In the genomic region with DNA sequence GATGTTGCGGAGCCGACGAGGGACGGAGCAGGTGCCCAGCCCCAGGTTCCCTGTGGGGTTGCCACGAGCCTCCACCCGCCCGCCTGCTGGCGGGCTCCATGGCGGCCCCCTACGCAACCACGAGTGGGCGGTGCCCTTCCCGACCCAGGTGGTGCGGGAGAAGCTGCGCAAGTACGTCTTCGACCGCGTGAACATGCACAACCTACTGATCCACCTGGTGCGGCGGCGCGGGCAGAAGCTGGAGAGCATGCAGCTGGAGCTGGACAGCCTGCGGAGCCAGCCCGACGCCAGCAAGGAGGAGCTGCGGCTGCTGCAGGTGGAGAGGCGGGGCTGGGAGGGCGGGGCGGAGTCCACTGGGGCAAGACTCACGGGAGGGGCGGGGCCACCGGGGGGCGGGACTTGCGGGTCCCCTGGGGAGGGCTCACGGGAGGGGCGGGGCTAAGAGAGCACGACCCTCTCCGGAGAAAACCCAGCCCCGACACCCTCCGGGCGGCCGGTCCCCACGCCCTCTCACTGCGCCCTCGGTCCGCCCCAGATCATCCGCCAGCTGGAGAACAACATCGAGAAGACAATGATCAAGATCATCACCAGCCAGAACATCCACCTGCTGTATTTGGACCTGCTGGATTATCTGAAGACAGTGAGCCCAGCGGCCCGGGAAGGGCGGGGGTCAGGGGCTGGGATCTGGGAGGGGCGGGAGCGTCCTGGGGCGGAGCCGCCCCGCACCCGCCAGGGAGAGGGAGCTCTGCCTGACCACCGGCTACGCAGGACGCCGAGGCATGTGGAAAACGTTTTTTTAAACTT, we compare ENCODE assay signal across 8 cellular contexts. TPM values are rescaled to one million over a fixed set of nuclear protein-coding genes. Genes with fewer than 3 reads are reported as not detected.
DNase-seq lines count a peak whose midpoint lies in the region; ATAC-seq, FAIRE-seq and TF ChIP-seq lines count a peak whose summit lies in the region.

No MANE protein-coding gene starts in this region.

- no peak overlapping the region for H2AK5ac ChIP-seq in H1 (ENCODE audit: low read depth, low read length)

- no peaks in the 10 kb centered on the region for H3K36me3 ChIP-seq in H1 (ENCODE audit: control insufficient read depth in 2 of 4, insufficient read depth in 4 of 4, low read length in 3 of 4)

- no peak for TF ChIP-seq CTCF in H1 (IDR thresholded peaks at IDR 0.05; ENCODE audit: control extremely low read depth in 1 of 3, insufficient read depth in 1 of 3, low read depth in 1 of 3, low read length in 3 of 3)

- no peak overlapping the region for H4K5ac ChIP-seq in H1 (ENCODE audit: insufficient read length, low read depth, low read length)

- FAIRE-seq in HTR-8/SVneo (lab: Jason Lieb, UNC) (no peak), H1 (lab: Jason Lieb, UNC) (no peak)

- H2BK15ac ChIP-seq in H1 (ENCODE audit: low read length): no peak overlapping the region

- H2AFZ ChIP-seq in H1 (ENCODE audit: low read length): peak overlapping the region; percentile 84; the same call in 1 of the 2 replicates

- no peaks in the 10 kb centered on the region for H3K9me3 ChIP-seq in H1 (ENCODE audit: insufficient read depth in 2 of 2, low read depth in 1 of 2, low read length in 1 of 2)

- peak overlapping the region; percentile 71 for H3K18ac ChIP-seq in H1 (ENCODE audit: extremely low read depth, low read length)

- no peak overlapping the region for H2BK20ac ChIP-seq in H1 (ENCODE audit: low read length)

- DNase-seq in EH (ENCODE audit: low read depth): peak; percentile 65
- DNase-seq in HTR-8/SVneo (ENCODE audit: insufficient read length, low spot score): peak; percentile 75
- peak; percentile 72 for DNase-seq in NOMO-1 treated with DMSO at 0.1 percent for 48 hours (lab: John Stamatoyannopoulos, UW; ENCODE audit: unreplicated experiment)
- peak; percentile 67 to 90 (median 75) for DNase-seq in activated CD8-positive, alpha-beta memory T cell treated with anti-CD3 and anti-CD28 coated beads for 48 hours (ENCODE audit: low read depth in 2 of 3, low spot score in 2 of 3)
- peak; percentile 70 to 91 for DNase-seq in H1 (ENCODE audit: low read depth in 1 of 2, low spot score in 2 of 2)
- peak; percentile 34 for DNase-seq in midbrain (lab: John Stamatoyannopoulos, UW)
- DNase-seq in stimulated activated CD8-positive, alpha-beta memory T cell treated with anti-CD3 and anti-CD28 coated beads, Interleukin-15, amount 100 ng/mL, for 48 hours (ENCODE audit: low read depth in 2 of 2): peak; percentile 83 to 86

- no peak overlapping the region for H2BK12ac ChIP-seq in H1 (ENCODE audit: low read depth, low read length)

- H3K4me3 ChIP-seq in H1 (ENCODE audit: extremely low read depth in 1 of 4, insufficient read depth in 2 of 4, low read depth in 3 of 4, low read length in 4 of 4): peak overlapping the region; percentile 52 to 76 (median 64)

- peaks cover 15% of the 10 kb centered on the region; the same call in 1 of the 2 replicates for H3K23me2 ChIP-seq in H1 (ENCODE audit: low read depth, low read length)

- H3K14ac ChIP-seq in H1 (ENCODE audit: insufficient read length): no peak overlapping the region

- H4K8ac ChIP-seq in H1 (ENCODE audit: extremely low read depth, insufficient read depth, low read length): peak overlapping the region; percentile 11; the same call in 1 of the 2 replicates

- no peak for TF ChIP-seq RAD21 in H1 (IDR thresholded peaks at IDR 0.05 in 1 of 2, conservative IDR thresholded peaks at IDR 0.05 in 1 of 2; ENCODE audit: low read depth in 2 of 2, low read length in 2 of 2)

- TF ChIP-seq POLR2A in H1 (IDR thresholded peaks at IDR 0.05; ENCODE audit: control extremely low read depth in 1 of 2, low read depth in 2 of 2, low read length in 2 of 2): peak in 1 of 2 experiments; percentile 28; a peak in 1 of 3 replicates

- no peak overlapping the region for H4K91ac ChIP-seq in H1 (replicated peaks; ENCODE audit: insufficient read length, low read length)

- peaks cover 0 to 2% of the 10 kb centered on the region in 2 experiments for H4K20me1 ChIP-seq in H1 (replicated peaks in 1 of 2; ENCODE audit: control insufficient read depth in 1 of 2, insufficient read depth in 2 of 2, low read length in 2 of 2)

- no peak overlapping the region for H3K27ac ChIP-seq in H1 (ENCODE audit: low read depth, low read length)

- WGBS in H1 (ENCODE audit: extremely low coverage in 1 of 2, insufficient coverage in 1 of 2, insufficient read length in 1 of 2, insufficient replicate concordance in 2 of 2, low coverage in 1 of 2, low lambda C conversion rate in 2 of 2, missing lambda C conversion rate in 1 of 2), 2 experiments: 2% methylated on average over 49 of the region's 63 CpGs; no CpG with 5 or more reads in 1 of the 2 experiments

- TF ChIP-seq EP300 in H1 (IDR thresholded peaks at IDR 0.05; ENCODE audit: borderline replicate concordance in 1 of 2, low read depth in 2 of 2, low read length in 2 of 2): no peak

- H3K79me2 ChIP-seq in H1 (ENCODE audit: control insufficient read depth in 1 of 2, insufficient read depth in 2 of 2, low read length in 2 of 2): no peaks in the 10 kb centered on the region

- H3K23ac ChIP-seq in H1 (ENCODE audit: insufficient read length): no peak overlapping the region

- POLR2A ChIA-PET in H1 (lab: Charles Lee; ENCODE audit: partially characterized antibody): interaction anchor here (0.9 to 2.2 kb wide), 6 partner anchors 9 to 223 kb away, joined by 3 to 12 read pairs (median 4); partner anchors contain the start of genes AJM1, RABL6 and TRAF2

- H3K4me2 ChIP-seq in H1 (ENCODE audit: insufficient read depth in 1 of 2, low read depth in 2 of 2, low read length in 2 of 2): peak overlapping the region; percentile 93 to 96

- CTCF ChIA-PET in H1 (lab: Charles Lee; ENCODE audit: partially characterized antibody): interaction anchor here (0.6 to 5.2 kb wide), 13 partner anchors 8 to 969 kb away, joined by 3 to 35 read pairs (median 3); partner anchors contain the start of genes AJM1 and SSNA1

- H3K4ac ChIP-seq in H1 (replicated peaks; ENCODE audit: insufficient read length, low read depth, low read length): peak overlapping the region; percentile 32

- H3K4me1 ChIP-seq in H1 (replicated peaks in 1 of 4; ENCODE audit: control insufficient read depth in 3 of 4, insufficient read depth in 4 of 4, low read length in 3 of 4): peaks cover 0 to 17% (median 10%) of the 10 kb centered on the region in 4 experiments; a peak in 6 of 7 replicates

- no peak overlapping the region for H3K56ac ChIP-seq in H1 (replicated peaks; ENCODE audit: insufficient read length, low read depth, low read length)

- no peak for ATAC-seq in GM18870 (IDR thresholded peaks at IDR 0.05; ENCODE audit: unreplicated experiment)

- no peak overlapping the region for H2BK5ac ChIP-seq in H1 (ENCODE audit: low read depth, low read length)

- H2BK120ac ChIP-seq in H1 (replicated peaks; ENCODE audit: low read depth, low read length): no peak overlapping the region

- H3K9ac ChIP-seq in H1 (replicated peaks in 1 of 4; ENCODE audit: extremely low read depth in 1 of 4, low read depth in 3 of 4, low read length in 3 of 4): peak overlapping the region in 1 of 4 experiments; percentile 78; a peak in 2 of 7 replicates

- H3K79me1 ChIP-seq in H1 (ENCODE audit: low read depth, low read length): no peaks in the 10 kb centered on the region

- H3K27me3 ChIP-seq in H1 (replicated peaks in 1 of 4; ENCODE audit: control insufficient read depth in 3 of 4, extremely low read depth in 1 of 4, insufficient read depth in 3 of 4, low read length in 3 of 4): peaks cover 0 to 26% (median 13%) of the 10 kb centered on the region in 4 experiments; a peak in 5 of 7 replicates

RNA-seq across cellular contexts. Expression of gene CCDC183, which starts 3.9 kb away (rescaled TPM):
- total RNA-seq in H1 (2021; fragmentation: NEBNext Ultra II Directional; extraction: Animal tissue kit (Norgen Biotek cat#: 25700)): 0.78 and 1.6 TPM in 2 replicates
- polyA plus RNA-seq in H1 (2011; rRNA removed): 0.51 and 1.1 TPM in 2 replicates
- 1.8 TPM for polyA plus RNA-seq in H1 (2011; cell fraction: cytosol; rRNA removed)
- 9.9 TPM for polyA plus RNA-seq in H1 (2011; cell fraction: nucleus; rRNA removed)
- polyA plus RNA-seq in H1 (2012, experiment 1 of 2): 2.0 to 2.4 TPM (median 2.2 TPM) in 4 replicates
- polyA plus RNA-seq in H1 (2012, experiment 2 of 2): 0.16 TPM
- polyA plus RNA-seq in H1 (2013, experiment 1 of 2): 0.91 TPM
- polyA plus RNA-seq in H1 (2013, experiment 2 of 2): 1.4 TPM
- 0.44 and 0.59 TPM in 2 replicates for polyA minus RNA-seq in H1 (2011; rRNA and poly(A)+ RNA removed)
- not detected for polyA minus RNA-seq in H1 (2011; cell fraction: cytosol; rRNA and poly(A)+ RNA removed)
- 1.4 TPM for polyA minus RNA-seq in H1 (2011; cell fraction: nucleus; rRNA and poly(A)+ RNA removed)

RNA-seq across cellular contexts. Expression of gene RABL6, which starts 7.7 kb away (rescaled TPM):
- 129 and 130 TPM in 2 replicates for total RNA-seq in H1 (2021; fragmentation: NEBNext Ultra II Directional; extraction: Animal tissue kit (Norgen Biotek cat#: 25700))
- 70.1 and 98.6 TPM in 2 replicates for polyA plus RNA-seq in H1 (2011; rRNA removed)
- polyA plus RNA-seq in H1 (2011; cell fraction: cytosol; rRNA removed): 87.7 TPM
- polyA plus RNA-seq in H1 (2011; cell fraction: nucleus; rRNA removed): 257 TPM
- polyA plus RNA-seq in H1 (2012, experiment 1 of 2): 109 to 142 TPM (median 126 TPM) in 4 replicates
- polyA plus RNA-seq in H1 (2012, experiment 2 of 2): 170 TPM
- polyA plus RNA-seq in H1 (2013, experiment 1 of 2): 86.2 TPM
- polyA plus RNA-seq in H1 (2013, experiment 2 of 2): 82.0 TPM
- polyA minus RNA-seq in H1 (2011; rRNA and poly(A)+ RNA removed): 61.8 and 85.2 TPM in 2 replicates
- polyA minus RNA-seq in H1 (2011; cell fraction: cytosol; rRNA and poly(A)+ RNA removed): 49.0 TPM
- polyA minus RNA-seq in H1 (2011; cell fraction: nucleus; rRNA and poly(A)+ RNA removed): 101 TPM

RNA-seq across cellular contexts. Expression of gene TMEM141, which starts 8.9 kb away (rescaled TPM):
- 50.6 and 51.1 TPM in 2 replicates for total RNA-seq in H1 (2021; fragmentation: NEBNext Ultra II Directional; extraction: Animal tissue kit (Norgen Biotek cat#: 25700))
- polyA plus RNA-seq in H1 (2011; rRNA removed): 137 and 140 TPM in 2 replicates
- polyA plus RNA-seq in H1 (2011; cell fraction: cytosol; rRNA removed): 121 TPM
- 84.2 TPM for polyA plus RNA-seq in H1 (2011; cell fraction: nucleus; rRNA removed)
- 43.0 to 79.6 TPM (median 72.6 TPM) in 4 replicates for polyA plus RNA-seq in H1 (2012, experiment 1 of 2)
- polyA plus RNA-seq in H1 (2012, experiment 2 of 2): 108 TPM
- 44.8 TPM for polyA plus RNA-seq in H1 (2013, experiment 1 of 2)
- 44.7 TPM for polyA plus RNA-seq in H1 (2013, experiment 2 of 2)
- polyA minus RNA-seq in H1 (2011; rRNA and poly(A)+ RNA removed): 15.6 and 18.5 TPM in 2 replicates
- 17.9 TPM for polyA minus RNA-seq in H1 (2011; cell fraction: cytosol; rRNA and poly(A)+ RNA removed)
- polyA minus RNA-seq in H1 (2011; cell fraction: nucleus; rRNA and poly(A)+ RNA removed): 27.5 TPM

RNA-seq across cellular contexts. Expression of gene LCN15, which starts 35.7 kb away (rescaled TPM):
- total RNA-seq in H1 (2021; fragmentation: NEBNext Ultra II Directional; extraction: Animal tissue kit (Norgen Biotek cat#: 25700)): 0.47 and 0.61 TPM in 2 replicates
- polyA plus RNA-seq in H1 (2011; rRNA removed): 0.08 and 0.25 TPM in 2 replicates
- polyA plus RNA-seq in H1 (2011; cell fraction: cytosol; rRNA removed): 0.16 TPM
- 0.39 TPM for polyA plus RNA-seq in H1 (2011; cell fraction: nucleus; rRNA removed)
- polyA plus RNA-seq in H1 (2012, experiment 1 of 2): 0.28 to 0.73 TPM (median 0.38 TPM) in 4 replicates
- polyA plus RNA-seq in H1 (2012, experiment 2 of 2): 0.80 TPM
- polyA plus RNA-seq in H1 (2013, experiment 1 of 2): 0.18 TPM
- polyA plus RNA-seq in H1 (2013, experiment 2 of 2): 0.22 TPM
- polyA minus RNA-seq in H1 (2011; rRNA and poly(A)+ RNA removed): not detected in 2 replicates
- polyA minus RNA-seq in H1 (2011; cell fraction: cytosol; rRNA and poly(A)+ RNA removed): not detected
- polyA minus RNA-seq in H1 (2011; cell fraction: nucleus; rRNA and poly(A)+ RNA removed): 0.30 TPM

RNA-seq across cellular contexts. Expression of gene LCN8, which starts 42.0 kb away (rescaled TPM):
- total RNA-seq in H1 (2021; fragmentation: NEBNext Ultra II Directional; extraction: Animal tissue kit (Norgen Biotek cat#: 25700)): not detected in 2 replicates
- polyA plus RNA-seq in H1 (2011; rRNA removed): 0.14 TPM in 1 of 2 replicates, not detected in the other
- polyA plus RNA-seq in H1 (2011; cell fraction: cytosol; rRNA removed): 0.05 TPM
- 0.31 TPM for polyA plus RNA-seq in H1 (2011; cell fraction: nucleus; rRNA removed)
- polyA plus RNA-seq in H1 (2012, experiment 1 of 2): 0.07 TPM in 1 of 4 replicates, not detected in the others
- polyA plus RNA-seq in H1 (2012, experiment 2 of 2): not detected
- not detected for polyA plus RNA-seq in H1 (2013, experiment 1 of 2)
- 0.02 TPM for polyA plus RNA-seq in H1 (2013, experiment 2 of 2)
- polyA minus RNA-seq in H1 (2011; rRNA and poly(A)+ RNA removed): not detected in 2 replicates
- polyA minus RNA-seq in H1 (2011; cell fraction: cytosol; rRNA and poly(A)+ RNA removed): not detected
- polyA minus RNA-seq in H1 (2011; cell fraction: nucleus; rRNA and poly(A)+ RNA removed): not detected

Comparison
In these comparisons a context has a peak if more than half of its experiments do, and no peak if none do; other contexts are left out.
1. DNase-seq: peak in every context shown above with its lines; median percentile 84 in stimulated activated CD8-positive, alpha-beta memory T cell treated with anti-CD3 and anti-CD28 coated beads, Interleukin-15, amount 100 ng/mL, for 48 hours; 80 in H1; 75 in HTR-8/SVneo; 75 in activated CD8-positive, alpha-beta memory T cell treated with anti-CD3 and anti-CD28 coated beads for 48 hours; 72 in NOMO-1 treated with DMSO at 0.1 percent for 48 hours; 65 in EH; 34 in midbrain.